Comparison of ENCODE assay signal across 1 cellular context in genomic region chr16:5207862-5208498, GRCh38.
TF ChIP-seq lines count a peak whose summit lies in the region.

No MANE protein-coding gene starts in this region.

TF ChIP-seq in WTC11, 78 proteins besides CTCF, POLR2A, EP300 and RAD21 (continued from another document):
- TF ChIP-seq USF1 (CRISPR knock-in tag; IDR thresholded peaks at IDR 0.05) (peak; percentile 88), NFYB (CRISPR knock-in tag; conservative IDR thresholded peaks at IDR 0.05; ENCODE audit: low read depth) (0 out of 2 replicates have a peak, but pooled peaks have one; percentile 35)
